In the genomic region with DNA sequence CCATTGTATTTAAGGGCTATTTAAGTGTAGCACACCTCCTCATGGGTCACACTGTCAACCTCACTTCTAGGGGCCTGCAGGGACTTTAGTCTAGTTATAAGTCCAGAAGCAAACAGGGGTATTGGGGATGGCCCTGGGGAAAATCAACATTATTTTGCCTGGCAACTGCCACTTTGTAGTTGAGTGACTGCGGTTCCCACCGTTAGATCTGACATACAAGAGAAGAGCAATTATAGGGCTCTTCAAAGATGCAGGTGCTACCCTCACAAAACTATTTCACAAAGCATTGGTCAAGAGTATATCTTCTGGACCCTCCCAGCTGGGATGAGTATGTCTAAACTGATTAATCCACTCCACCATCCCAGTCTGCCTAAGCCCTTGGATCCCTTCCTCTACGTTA, we compare ENCODE assay signal across 24 cellular contexts.
"Had no signal": no experiment of that assay in that cellular context is flagged by ENCODE, and none has a peak within 500 bp of the region (broad histone marks: within the 10 kb centered on the region; RNA-seq: fewer than 3 reads in every experiment).

No MANE protein-coding gene starts in this region.

- DNase-seq: stimulated activated CD4-positive, alpha-beta T cell treated with anti-CD3 and anti-CD28 coated beads, Interleukin-2, amount 100 ng/mL, for 48 hours; stimulated activated CD4-positive, alpha-beta T cell treated with anti-CD3 and anti-CD28 coated beads, Interleukin-4, amount 100 ng/mL, for 1 hour; stimulated activated CD4-positive, alpha-beta T cell treated with anti-CD3 and anti-CD28 coated beads, Interleukin-4, amount 100 ng/mL, for 24 hours; stimulated activated CD4-positive, alpha-beta T cell treated with anti-CD3 and anti-CD28 coated beads, Interleukin-4, amount 100 ng/mL, for 4 hours; stimulated activated CD8-positive, alpha-beta memory T cell treated with anti-CD3 and anti-CD28 coated beads, Interleukin-4, amount 100 ng/mL, for 48 hours; stimulated activated naive B cell treated with anti-CD40 and anti-IgM and Interleukin-4, amounts not matched to agents 10 μg/mL and 1 μg/mL and 100 μg/mL, for 72 hours; stimulated activated naive CD4-positive, alpha-beta T cell; stimulated activated naive CD4-positive, alpha-beta T cell treated with Interleukin-2 at 50 U/mL for 16 hours; stimulated activated naive CD8-positive, alpha-beta T cell treated with anti-CD3 and anti-CD28 coated beads, Interleukin-15, amount 100 ng/mL, for 72 hours; stimulated activated naive CD8-positive, alpha-beta T cell treated with anti-CD3 and anti-CD28 coated beads, Interleukin-15, Interleukin-2, amounts not matched to agents 100 U/mL and 50 U/mL, for 24 hours; stomach; substantia nigra; testis; thyroid gland; tibial artery; trophoblast cell; upper lobe of left lung; upper lobe of right lung; uterus had no signal

- H3K36me3 ChIP-seq: stomach, suprapubic skin, thoracic aorta, thyroid gland, tibial artery, tibial nerve, upper lobe of left lung, upper lobe of right lung, uterus, vagina had no signal

- H3K4me3 ChIP-seq: stomach, suprapubic skin, testis, thoracic aorta, thyroid gland, tibial artery, tibial nerve, upper lobe of left lung, upper lobe of right lung, uterus, vagina had no signal

- FAIRE-seq: urothelium cell line had no signal

- H3K9me3 ChIP-seq: suprapubic skin, testis, thoracic aorta, thyroid gland, upper lobe of right lung, uterus, vagina had no signal

- H3K4me1 ChIP-seq: stomach, suprapubic skin, testis, thyroid gland, tibial artery, tibial nerve, upper lobe of left lung, upper lobe of right lung, uterus, vagina had no signal

- H3K27ac ChIP-seq: stomach, suprapubic skin, testis, thoracic aorta, thyroid gland, tibial artery, tibial nerve, upper lobe of left lung, upper lobe of right lung, uterus, vagina had no signal

- H3K27me3 ChIP-seq: suprapubic skin, testis, thyroid gland, tibial nerve, upper lobe of left lung, upper lobe of right lung, uterus, vagina had no signal
